Comparison of ENCODE assay signal across 21 cellular contexts in the genomic region with DNA sequence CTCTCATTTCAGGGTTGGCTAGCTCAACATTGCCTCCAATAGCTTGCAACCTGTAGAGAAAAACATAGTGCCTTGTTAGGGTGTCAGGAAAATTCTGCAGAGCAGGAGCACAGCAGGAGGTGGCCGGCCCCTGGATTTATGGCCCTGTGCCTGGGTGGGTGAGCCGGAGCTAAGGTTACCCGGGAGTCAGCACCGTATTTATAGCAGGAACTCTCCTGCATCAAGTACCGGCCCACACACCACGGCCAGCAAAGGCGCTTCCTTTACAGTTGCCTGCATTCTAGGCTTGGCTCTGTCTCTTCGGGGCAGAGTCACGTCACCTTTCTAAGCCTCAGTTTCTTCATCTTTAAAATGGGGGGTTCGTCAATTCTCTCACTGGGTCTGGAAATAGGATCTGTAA. TPM values are rescaled to one million over a fixed set of nuclear protein-coding genes. Genes with fewer than 3 reads are reported as not detected.
"Had no signal": no experiment of that assay in that cellular context is flagged by ENCODE, and none has a peak within 500 bp of the region (broad histone marks: within the 10 kb centered on the region; RNA-seq: fewer than 3 reads in every experiment).

No MANE protein-coding gene starts in this region.

- H3K4me2 ChIP-seq: neural progenitor cell had no signal

- H3K27me3 ChIP-seq: adrenal gland, neural progenitor cell, ovary, testis had no signal

- H3K27ac Mint-ChIP-seq: activated CD4-positive, alpha-beta memory T cell treated with anti-CD3 and anti-CD28 coated beads for 36 hours; activated naive CD4-positive, alpha-beta T cell treated with anti-CD3 and anti-CD28 coated beads, Interleukin-2, amount 50 U/mL, for 24 hours; immature natural killer cell; neural progenitor cell had no signal

- H3K4me3 ChIP-seq: adrenal gland, cardiac muscle cell, neural progenitor cell, ovary, SK-N-MC, skin epidermis, testis had no signal

- H3K9ac ChIP-seq: neural progenitor cell had no signal

- H3K4me3 Mint-ChIP-seq: activated CD4-positive, alpha-beta memory T cell treated with anti-CD3 and anti-CD28 coated beads for 36 hours; activated naive CD4-positive, alpha-beta T cell treated with anti-CD3 and anti-CD28 coated beads, Interleukin-2, amount 50 U/mL, for 24 hours; activated T-cell treated with anti-CD3 and anti-CD28 coated beads, Interleukin-2, amount 50 U/mL, for 4 hours; immature natural killer cell; neural progenitor cell had no signal

- DNase-seq: activated CD4-positive, alpha-beta memory T cell treated with anti-CD3 and anti-CD28 coated beads for 36 hours; activated CD4-positive, alpha-beta T cell treated with anti-CD3 and anti-CD28 coated beads for 1 hour; activated effector memory CD4-positive, alpha-beta T cell treated with anti-CD3 and anti-CD28 coated beads, Interleukin-2, amount 50 U/mL, for 16 hours; activated T-cell treated with anti-CD3 and anti-CD28 coated beads, Interleukin-2, amount 50 U/mL, for 4 hours; adrenal gland; immature natural killer cell; midbrain; ovary; stimulated activated CD4-positive, alpha-beta T cell treated with anti-CD3 and anti-CD28 coated beads, Interleukin-4, amount 100 ng/mL, for 4 hours; stimulated activated CD8-positive, alpha-beta memory T cell treated with anti-CD3 and anti-CD28 coated beads, Interleukin-4, amount 100 ng/mL, for 48 hours; stimulated activated naive CD8-positive, alpha-beta T cell treated with anti-CD3 and anti-CD28 coated beads, Interleukin-15, Interleukin-2, amounts not matched to agents 100 U/mL and 50 U/mL, for 24 hours; T-helper 1 cell; testis had no signal

- H3K4me1 Mint-ChIP-seq: activated naive CD4-positive, alpha-beta T cell treated with anti-CD3 and anti-CD28 coated beads, Interleukin-2, amount 50 U/mL, for 24 hours; immature natural killer cell had no signal

- H2AFZ ChIP-seq: neural progenitor cell had no signal

- H3K9me3 ChIP-seq: adrenal gland, ovary, testis had no signal

- H3K9me3 Mint-ChIP-seq: activated CD4-positive, alpha-beta memory T cell treated with anti-CD3 and anti-CD28 coated beads for 36 hours; activated naive CD4-positive, alpha-beta T cell treated with anti-CD3 and anti-CD28 coated beads, Interleukin-2, amount 50 U/mL, for 24 hours; activated T-cell treated with anti-CD3 and anti-CD28 coated beads, Interleukin-2, amount 50 U/mL, for 4 hours; immature natural killer cell; neural progenitor cell had no signal

- H3K36me3 Mint-ChIP-seq: activated CD4-positive, alpha-beta memory T cell treated with anti-CD3 and anti-CD28 coated beads for 36 hours; activated naive CD4-positive, alpha-beta T cell treated with anti-CD3 and anti-CD28 coated beads, Interleukin-2, amount 50 U/mL, for 24 hours; immature natural killer cell; neural progenitor cell had no signal

- FAIRE-seq: colon, endometrium had no signal

- H3K36me3 ChIP-seq: adrenal gland, cardiac muscle cell, neural progenitor cell, ovary had no signal

- ATAC-seq: activated T-cell treated with anti-CD3 and anti-CD28 coated beads, Interleukin-2, amount 50 U/mL, for 4 hours; esophagus mucosa; stimulated activated naive CD8-positive, alpha-beta T cell treated with anti-CD3 and anti-CD28 coated beads, Interleukin-15, Interleukin-2, amounts not matched to agents 100 U/mL and 50 U/mL, for 24 hours had no signal

- H3K27ac ChIP-seq: cardiac muscle cell, neural progenitor cell, ovary, SK-N-MC, skin epidermis, testis had no signal

RNA-seq across cellular contexts. Expression of gene EML1, which starts 52.8 kb away (rescaled TPM):
- polyA plus RNA-seq: immature natural killer cell had no signal

RNA-seq across cellular contexts. Expression of gene CYP46A1, which starts 56.3 kb away (rescaled TPM):
- total RNA-seq: esophagus mucosa had no signal
- polyA plus RNA-seq: immature natural killer cell had no signal
